ENCODE assay signal across 2 cellular contexts in the genomic region with DNA sequence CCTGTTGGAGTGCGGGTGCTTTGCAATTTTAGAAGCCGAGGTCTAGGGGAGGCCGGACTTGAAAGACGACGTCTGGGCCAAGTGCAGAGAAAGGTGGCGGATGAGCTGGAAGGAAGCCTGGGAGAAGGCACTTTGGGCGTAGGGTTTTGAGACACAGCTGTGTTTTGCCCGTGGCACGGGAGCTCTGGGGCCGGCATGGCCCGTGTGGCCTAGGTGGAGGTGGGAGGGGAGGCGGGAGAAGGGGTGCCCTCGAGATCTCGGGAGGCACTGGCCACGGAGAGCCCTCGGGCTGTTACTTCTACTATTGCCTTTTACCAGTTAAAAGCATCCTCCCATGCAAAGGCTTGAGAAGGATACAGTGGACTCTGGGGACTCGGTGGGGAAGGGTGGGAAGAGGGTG.
TF ChIP-seq lines count a peak whose summit lies in the region.

No MANE protein-coding gene starts in this region.

TF ChIP-seq in GM23338, 12 proteins besides CTCF, POLR2A, EP300 and RAD21 (continues in another document):
- TF ChIP-seq ZNF114 (CRISPR knock-in tag; IDR thresholded peaks at IDR 0.05) (no peak), ZNF331 (CRISPR knock-in tag; IDR thresholded peaks at IDR 0.05; ENCODE audit: low read depth) (no peak), EZH2 (IDR thresholded peaks at IDR 0.05; ENCODE audit: low read depth, unreplicated experiment) (no peak), NANOG (IDR thresholded peaks at IDR 0.05; ENCODE audit: borderline replicate concordance) (no peak), POLR2AphosphoS5 (IDR thresholded peaks at IDR 0.05; ENCODE audit: low read depth) (no peak), JUNB (IDR thresholded peaks at IDR 0.05; ENCODE audit: unreplicated experiment) (no peak), EZH2phosphoT487 (IDR thresholded peaks at IDR 0.05; ENCODE audit: unreplicated experiment) (no peak)
- TF ChIP-seq, protein P1, sequence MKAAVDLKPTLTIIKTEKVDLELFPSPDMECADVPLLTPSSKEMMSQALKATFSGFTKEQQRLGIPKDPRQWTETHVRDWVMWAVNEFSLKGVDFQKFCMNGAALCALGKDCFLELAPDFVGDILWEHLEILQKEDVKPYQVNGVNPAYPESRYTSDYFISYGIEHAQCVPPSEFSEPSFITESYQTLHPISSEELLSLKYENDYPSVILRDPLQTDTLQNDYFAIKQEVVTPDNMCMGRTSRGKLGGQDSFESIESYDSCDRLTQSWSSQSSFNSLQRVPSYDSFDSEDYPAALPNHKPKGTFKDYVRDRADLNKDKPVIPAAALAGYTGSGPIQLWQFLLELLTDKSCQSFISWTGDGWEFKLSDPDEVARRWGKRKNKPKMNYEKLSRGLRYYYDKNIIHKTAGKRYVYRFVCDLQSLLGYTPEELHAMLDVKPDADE (IDR thresholded peaks at IDR 0.05), result no peak
- TF ChIP-seq, protein P2, sequence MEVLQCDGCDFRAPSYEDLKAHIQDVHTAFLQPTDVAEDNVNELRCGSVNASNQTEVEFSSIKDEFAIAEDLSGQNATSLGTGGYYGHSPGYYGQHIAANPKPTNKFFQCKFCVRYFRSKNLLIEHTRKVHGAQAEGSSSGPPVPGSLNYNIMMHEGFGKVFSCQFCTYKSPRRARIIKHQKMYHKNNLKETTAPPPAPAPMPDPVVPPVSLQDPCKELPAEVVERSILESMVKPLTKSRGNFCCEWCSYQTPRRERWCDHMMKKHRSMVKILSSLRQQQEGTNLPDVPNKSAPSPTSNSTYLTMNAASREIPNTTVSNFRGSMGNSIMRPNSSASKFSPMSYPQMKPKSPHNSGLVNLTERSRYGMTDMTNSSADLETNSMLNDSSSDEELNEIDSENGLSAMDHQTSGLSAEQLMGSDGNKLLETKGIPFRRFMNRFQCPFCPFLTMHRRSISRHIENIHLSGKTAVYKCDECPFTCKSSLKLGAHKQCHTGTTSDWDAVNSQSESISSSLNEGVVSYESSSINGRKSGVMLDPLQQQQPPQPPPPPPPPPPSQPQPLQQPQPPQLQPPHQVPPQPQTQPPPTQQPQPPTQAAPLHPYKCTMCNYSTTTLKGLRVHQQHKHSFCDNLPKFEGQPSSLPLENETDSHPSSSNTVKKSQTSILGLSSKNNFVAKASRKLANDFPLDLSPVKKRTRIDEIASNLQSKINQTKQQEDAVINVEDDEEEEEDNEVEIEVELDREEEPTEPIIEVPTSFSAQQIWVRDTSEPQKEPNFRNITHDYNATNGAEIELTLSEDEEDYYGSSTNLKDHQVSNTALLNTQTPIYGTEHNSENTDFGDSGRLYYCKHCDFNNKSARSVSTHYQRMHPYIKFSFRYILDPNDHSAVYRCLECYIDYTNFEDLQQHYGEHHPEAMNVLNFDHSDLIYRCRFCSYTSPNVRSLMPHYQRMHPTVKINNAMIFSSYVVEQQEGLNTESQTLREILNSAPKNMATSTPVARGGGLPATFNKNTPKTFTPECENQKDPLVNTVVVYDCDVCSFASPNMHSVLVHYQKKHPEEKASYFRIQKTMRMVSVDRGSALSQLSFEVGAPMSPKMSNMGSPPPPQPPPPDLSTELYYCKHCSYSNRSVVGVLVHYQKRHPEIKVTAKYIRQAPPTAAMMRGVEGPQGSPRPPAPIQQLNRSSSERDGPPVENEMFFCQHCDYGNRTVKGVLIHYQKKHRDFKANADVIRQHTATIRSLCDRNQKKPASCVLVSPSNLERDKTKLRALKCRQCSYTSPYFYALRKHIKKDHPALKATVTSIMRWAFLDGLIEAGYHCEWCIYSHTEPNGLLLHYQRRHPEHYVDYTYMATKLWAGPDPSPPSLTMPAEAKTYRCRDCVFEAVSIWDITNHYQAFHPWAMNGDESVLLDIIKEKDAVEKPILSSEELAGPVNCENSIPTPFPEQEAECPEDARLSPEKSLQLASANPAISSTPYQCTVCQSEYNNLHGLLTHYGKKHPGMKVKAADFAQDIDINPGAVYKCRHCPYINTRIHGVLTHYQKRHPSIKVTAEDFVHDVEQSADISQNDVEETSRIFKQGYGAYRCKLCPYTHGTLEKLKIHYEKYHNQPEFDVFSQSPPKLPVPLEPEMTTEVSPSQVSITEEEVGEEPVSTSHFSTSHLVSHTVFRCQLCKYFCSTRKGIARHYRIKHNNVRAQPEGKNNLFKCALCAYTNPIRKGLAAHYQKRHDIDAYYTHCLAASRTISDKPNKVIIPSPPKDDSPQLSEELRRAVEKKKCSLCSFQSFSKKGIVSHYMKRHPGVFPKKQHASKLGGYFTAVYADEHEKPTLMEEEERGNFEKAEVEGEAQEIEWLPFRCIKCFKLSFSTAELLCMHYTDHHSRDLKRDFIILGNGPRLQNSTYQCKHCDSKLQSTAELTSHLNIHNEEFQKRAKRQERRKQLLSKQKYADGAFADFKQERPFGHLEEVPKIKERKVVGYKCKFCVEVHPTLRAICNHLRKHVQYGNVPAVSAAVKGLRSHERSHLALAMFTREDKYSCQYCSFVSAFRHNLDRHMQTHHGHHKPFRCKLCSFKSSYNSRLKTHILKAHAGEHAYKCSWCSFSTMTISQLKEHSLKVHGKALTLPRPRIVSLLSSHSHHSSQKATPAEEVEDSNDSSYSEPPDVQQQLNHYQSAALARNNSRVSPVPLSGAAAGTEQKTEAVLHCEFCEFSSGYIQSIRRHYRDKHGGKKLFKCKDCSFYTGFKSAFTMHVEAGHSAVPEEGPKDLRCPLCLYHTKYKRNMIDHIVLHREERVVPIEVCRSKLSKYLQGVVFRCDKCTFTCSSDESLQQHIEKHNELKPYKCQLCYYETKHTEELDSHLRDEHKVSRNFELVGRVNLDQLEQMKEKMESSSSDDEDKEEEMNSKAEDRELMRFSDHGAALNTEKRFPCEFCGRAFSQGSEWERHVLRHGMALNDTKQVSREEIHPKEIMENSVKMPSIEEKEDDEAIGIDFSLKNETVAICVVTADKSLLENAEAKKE (CRISPR knock-in tag; IDR thresholded peaks at IDR 0.05), result no peak
- TF ChIP-seq, protein P3, sequence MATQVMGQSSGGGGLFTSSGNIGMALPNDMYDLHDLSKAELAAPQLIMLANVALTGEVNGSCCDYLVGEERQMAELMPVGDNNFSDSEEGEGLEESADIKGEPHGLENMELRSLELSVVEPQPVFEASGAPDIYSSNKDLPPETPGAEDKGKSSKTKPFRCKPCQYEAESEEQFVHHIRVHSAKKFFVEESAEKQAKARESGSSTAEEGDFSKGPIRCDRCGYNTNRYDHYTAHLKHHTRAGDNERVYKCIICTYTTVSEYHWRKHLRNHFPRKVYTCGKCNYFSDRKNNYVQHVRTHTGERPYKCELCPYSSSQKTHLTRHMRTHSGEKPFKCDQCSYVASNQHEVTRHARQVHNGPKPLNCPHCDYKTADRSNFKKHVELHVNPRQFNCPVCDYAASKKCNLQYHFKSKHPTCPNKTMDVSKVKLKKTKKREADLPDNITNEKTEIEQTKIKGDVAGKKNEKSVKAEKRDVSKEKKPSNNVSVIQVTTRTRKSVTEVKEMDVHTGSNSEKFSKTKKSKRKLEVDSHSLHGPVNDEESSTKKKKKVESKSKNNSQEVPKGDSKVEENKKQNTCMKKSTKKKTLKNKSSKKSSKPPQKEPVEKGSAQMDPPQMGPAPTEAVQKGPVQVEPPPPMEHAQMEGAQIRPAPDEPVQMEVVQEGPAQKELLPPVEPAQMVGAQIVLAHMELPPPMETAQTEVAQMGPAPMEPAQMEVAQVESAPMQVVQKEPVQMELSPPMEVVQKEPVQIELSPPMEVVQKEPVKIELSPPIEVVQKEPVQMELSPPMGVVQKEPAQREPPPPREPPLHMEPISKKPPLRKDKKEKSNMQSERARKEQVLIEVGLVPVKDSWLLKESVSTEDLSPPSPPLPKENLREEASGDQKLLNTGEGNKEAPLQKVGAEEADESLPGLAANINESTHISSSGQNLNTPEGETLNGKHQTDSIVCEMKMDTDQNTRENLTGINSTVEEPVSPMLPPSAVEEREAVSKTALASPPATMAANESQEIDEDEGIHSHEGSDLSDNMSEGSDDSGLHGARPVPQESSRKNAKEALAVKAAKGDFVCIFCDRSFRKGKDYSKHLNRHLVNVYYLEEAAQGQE (IDR thresholded peaks at IDR 0.05; ENCODE audit: unreplicated experiment), result no peak

TF ChIP-seq in HepG2, 621 proteins besides CTCF, POLR2A, EP300 and RAD21:
- TF ChIP-seq, protein P4, sequence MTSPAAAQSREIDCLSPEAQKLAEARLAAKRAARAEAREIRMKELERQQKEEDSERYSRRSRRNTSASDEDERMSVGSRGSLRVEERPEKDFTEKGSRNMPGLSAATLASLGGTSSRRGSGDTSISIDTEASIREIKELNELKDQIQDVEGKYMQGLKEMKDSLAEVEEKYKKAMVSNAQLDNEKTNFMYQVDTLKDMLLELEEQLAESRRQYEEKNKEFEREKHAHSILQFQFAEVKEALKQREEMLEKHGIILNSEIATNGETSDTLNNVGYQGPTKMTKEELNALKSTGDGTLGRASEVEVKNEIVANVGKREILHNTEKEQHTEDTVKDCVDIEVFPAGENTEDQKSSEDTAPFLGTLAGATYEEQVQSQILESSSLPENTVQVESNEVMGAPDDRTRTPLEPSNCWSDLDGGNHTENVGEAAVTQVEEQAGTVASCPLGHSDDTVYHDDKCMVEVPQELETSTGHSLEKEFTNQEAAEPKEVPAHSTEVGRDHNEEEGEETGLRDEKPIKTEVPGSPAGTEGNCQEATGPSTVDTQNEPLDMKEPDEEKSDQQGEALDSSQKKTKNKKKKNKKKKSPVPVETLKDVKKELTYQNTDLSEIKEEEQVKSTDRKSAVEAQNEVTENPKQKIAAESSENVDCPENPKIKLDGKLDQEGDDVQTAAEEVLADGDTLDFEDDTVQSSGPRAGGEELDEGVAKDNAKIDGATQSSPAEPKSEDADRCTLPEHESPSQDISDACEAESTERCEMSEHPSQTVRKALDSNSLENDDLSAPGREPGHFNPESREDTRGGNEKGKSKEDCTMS (CRISPR knock-in tag; conservative IDR thresholded peaks at IDR 0.05), result no peak
- TF ChIP-seq, protein P5, sequence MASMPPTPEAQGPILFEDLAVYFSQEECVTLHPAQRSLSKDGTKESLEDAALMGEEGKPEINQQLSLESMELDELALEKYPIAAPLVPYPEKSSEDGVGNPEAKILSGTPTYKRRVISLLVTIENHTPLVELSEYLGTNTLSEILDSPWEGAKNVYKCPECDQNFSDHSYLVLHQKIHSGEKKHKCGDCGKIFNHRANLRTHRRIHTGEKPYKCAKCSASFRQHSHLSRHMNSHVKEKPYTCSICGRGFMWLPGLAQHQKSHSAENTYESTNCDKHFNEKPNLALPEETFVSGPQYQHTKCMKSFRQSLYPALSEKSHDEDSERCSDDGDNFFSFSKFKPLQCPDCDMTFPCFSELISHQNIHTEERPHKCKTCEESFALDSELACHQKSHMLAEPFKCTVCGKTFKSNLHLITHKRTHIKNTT (CRISPR knock-in tag; IDR thresholded peaks at IDR 0.05), result no peak
